Comparison of ENCODE assay signal across 11 cellular contexts in genomic region chr20:21127201-21127981, GRCh38. TPM values are rescaled to one million over a fixed set of nuclear protein-coding genes. Genes with fewer than 3 reads are reported as not detected.
A peak's percentile ranks its signal among the peaks of the same experiment; 100 is the strongest.
DNase-seq lines count a peak whose midpoint lies in the region; ATAC-seq, FAIRE-seq and TF ChIP-seq lines count a peak whose summit lies in the region.
"Had no signal": no experiment of that assay in that cellular context is flagged by ENCODE, and none has a peak within 500 bp of the region (broad histone marks: within the 10 kb centered on the region; RNA-seq: fewer than 3 reads in every experiment).

No MANE protein-coding gene starts in this region.

- peak overlapping the region; percentile 98 for H3K4me3 ChIP-seq in left ventricle myocardium inferior
- H3K4me3 ChIP-seq in uterus, result peak overlapping the region in 1 of 2 donors; percentile 84

- H3K27me3 ChIP-seq in left ventricle myocardium inferior (ENCODE audit: low read depth) (no peaks in the 10 kb centered on the region), uterus (no peaks in the 10 kb centered on the region)
- H3K27me3 ChIP-seq: testis had no signal

- no peak for TF ChIP-seq POLR2A in uterus (IDR thresholded peaks at IDR 0.05)

- no peak overlapping the region for H3K27ac Mint-ChIP-seq in activated CD4-positive, alpha-beta memory T cell treated with anti-CD3 and anti-CD28 coated beads for 36 hours
- H3K27ac Mint-ChIP-seq in type B pancreatic cell, result no peak overlapping the region

- peak overlapping the region; percentile 81 for H3K4me3 Mint-ChIP-seq in activated CD4-positive, alpha-beta memory T cell treated with anti-CD3 and anti-CD28 coated beads for 36 hours
- peak overlapping the region; percentile 91 for H3K4me3 Mint-ChIP-seq in type B pancreatic cell

- H3K4me1 Mint-ChIP-seq in activated CD4-positive, alpha-beta memory T cell treated with anti-CD3 and anti-CD28 coated beads for 36 hours (ENCODE audit: low read depth), result peaks cover 18% of the 10 kb centered on the region
- peaks cover 9% of the 10 kb centered on the region for H3K4me1 Mint-ChIP-seq in type B pancreatic cell (ENCODE audit: unreplicated experiment)

- no peaks in the 10 kb centered on the region for H3K36me3 Mint-ChIP-seq in activated CD4-positive, alpha-beta memory T cell treated with anti-CD3 and anti-CD28 coated beads for 36 hours
- H3K36me3 Mint-ChIP-seq in type B pancreatic cell, result no peaks in the 10 kb centered on the region

- ATAC-seq in left ventricle myocardium superior (no peak), GM18511 (IDR thresholded peaks at IDR 0.05; ENCODE audit: unreplicated experiment) (no peak)

- no peaks in the 10 kb centered on the region for H3K9me3 Mint-ChIP-seq in activated CD4-positive, alpha-beta memory T cell treated with anti-CD3 and anti-CD28 coated beads for 36 hours
- H3K9me3 Mint-ChIP-seq in type B pancreatic cell, result no peaks in the 10 kb centered on the region

- no peak overlapping the region for H3K27ac ChIP-seq in left ventricle myocardium inferior (replicated peaks)
- no peak overlapping the region for H3K27ac ChIP-seq in uterus

- H3K36me3 ChIP-seq in left ventricle myocardium inferior (peaks cover 10% of the 10 kb centered on the region), uterus (no peaks in the 10 kb centered on the region)

- POLR2A ChIA-PET in activated CD4-positive, alpha-beta memory T cell treated with anti-CD3 and anti-CD28 coated beads for 36 hours (lab: Charles Lee), result no interaction called here

- peaks cover 31% of the 10 kb centered on the region for H3K4me1 ChIP-seq in left ventricle myocardium inferior
- no peaks in the 10 kb centered on the region for H3K4me1 ChIP-seq in uterus

- H3K27me3 Mint-ChIP-seq in activated CD4-positive, alpha-beta memory T cell treated with anti-CD3 and anti-CD28 coated beads for 36 hours, result peaks cover 3% of the 10 kb centered on the region
- H3K27me3 Mint-ChIP-seq in type B pancreatic cell, result no peaks in the 10 kb centered on the region

- intact Hi-C loops in left ventricle myocardium inferior (cut with micrococcal nuclease) (no loop called here), left ventricle myocardium superior (cut with micrococcal nuclease) (no loop called here), uterus (cut with DNase I; ENCODE audit: low total_unique reads) (no loop called here)
- intact Hi-C loops in activated CD4-positive, alpha-beta memory T cell treated with anti-CD3 and anti-CD28 coated beads for 36 hours (cut with micrococcal nuclease), result loop anchor here (2.0 to 5.0 kb wide), 3 partner anchors 80 to 415 kb away; partner anchors contain the start of genes RALGAPA2 and XRN2

- TF ChIP-seq CTCF in left ventricle myocardium inferior (IDR thresholded peaks at IDR 0.05; ENCODE audit: borderline replicate concordance), result no peak
- no peak for TF ChIP-seq CTCF in type B pancreatic cell (conservative IDR thresholded peaks at IDR 0.05)
- TF ChIP-seq CTCF in uterus (IDR thresholded peaks at IDR 0.05), result no peak

- DNase-seq in left ventricle myocardium inferior, result no peak
- DNase-seq in left ventricle myocardium superior, result no peak
- DNase-seq in activated CD4-positive, alpha-beta memory T cell treated with anti-CD3 and anti-CD28 coated beads for 36 hours, result no peak
- no peak for DNase-seq in type B pancreatic cell (ENCODE audit: extremely low spot score, unreplicated experiment)
- no peak for DNase-seq in uterus
- no peak for DNase-seq in putamen (ENCODE audit: low spot score)
- DNase-seq: activated CD4-positive, CD25-positive, alpha-beta regulatory T cell; NCI-H1105 treated with DMSO at 0.1 percent for 48 hours; testis had no signal

- CTCF ChIA-PET in activated CD4-positive, alpha-beta memory T cell treated with anti-CD3 and anti-CD28 coated beads for 36 hours (lab: Charles Lee), result interaction anchor here (1.2 to 2.1 kb wide), 3 partner anchors 26 to 108 kb away, joined by 4 to 11 read pairs (median 4); no protein-coding TSS in a partner anchor

- H3K9me3 ChIP-seq in left ventricle myocardium inferior (replicated peaks) (no peaks in the 10 kb centered on the region), uterus (no peaks in the 10 kb centered on the region)
- H3K9me3 ChIP-seq: testis had no signal

- FAIRE-seq in islet of Langerhans (lab: Jason Lieb, UNC), result peak; percentile 76

RNA-seq across cellular contexts. Expression of gene KIZ, which starts 1.5 kb away (rescaled TPM):
- total RNA-seq in left ventricle myocardium inferior (42.3 TPM), left ventricle myocardium superior (41.9 TPM), type B pancreatic cell (ENCODE audit: low replicate concordance) (13.8 and 15.5 TPM in 2 replicates), uterus (10 to 100 TPM; 23.2 to 58.7 (median 28.3) TPM)
- 10 to 100 TPM; 13.3 to 13.5 TPM for total RNA-seq in activated CD4-positive, alpha-beta memory T cell treated with anti-CD3 and anti-CD28 coated beads for 36 hours

RNA-seq across cellular contexts. Expression of gene LINC00237, which starts 21.2 kb away (rescaled TPM):
- total RNA-seq in left ventricle myocardium inferior, result not detected
- not detected for total RNA-seq in left ventricle myocardium superior
- total RNA-seq in activated CD4-positive, alpha-beta memory T cell treated with anti-CD3 and anti-CD28 coated beads for 36 hours, result not detected
- not detected in 2 replicates for total RNA-seq in type B pancreatic cell (ENCODE audit: low replicate concordance)
- not detected for total RNA-seq in uterus
- total RNA-seq: testis had no signal
